ENCODE assay signal across 11 cellular contexts in genomic region chrX:130083656-130084382, GRCh38. TPM values are rescaled to one million over a fixed set of nuclear protein-coding genes. Genes with fewer than 3 reads are reported as not detected.
DNase-seq lines count a peak whose midpoint lies in the region; ATAC-seq and TF ChIP-seq lines count a peak whose summit lies in the region.
"Had no signal": no experiment of that assay in that cellular context is flagged by ENCODE, and none has a peak within 500 bp of the region (broad histone marks: within the 10 kb centered on the region; RNA-seq: fewer than 3 reads in every experiment).

No MANE protein-coding gene starts in this region.

- peak; percentile 31 for ATAC-seq in GM19351 (IDR thresholded peaks at IDR 0.05; ENCODE audit: unreplicated experiment)
- no peak for ATAC-seq in activated naive CD8-positive, alpha-beta T cell treated with anti-CD3 and anti-CD28 coated beads, Interleukin-2, amount 50 U/mL, for 24 hours

- H3K4me1 Mint-ChIP-seq in IgD-negative memory B cell: peaks cover 51 to 57% (median 56%) of the 10 kb centered on the region in 3 donors
- H3K4me1 Mint-ChIP-seq in activated naive CD8-positive, alpha-beta T cell treated with anti-CD3 and anti-CD28 coated beads, Interleukin-2, amount 50 U/mL, for 24 hours: peaks cover 71% of the 10 kb centered on the region

- TF ChIP-seq EP300 in ovary (IDR thresholded peaks at IDR 0.05): no peak

- H4K20me1 ChIP-seq in BLaER1 treated with 17β-estradiol and CSF1 and Interleukin-3, amounts not matched to agents 10 nM and 100 nM: peaks cover 36 to 97% (median 77%) of the 10 kb centered on the region in 11 experiments; a peak in 19 of 22 replicates

- no peaks in the 10 kb centered on the region for H3K36me3 Mint-ChIP-seq in IgD-negative memory B cell
- H3K36me3 Mint-ChIP-seq in activated naive CD8-positive, alpha-beta T cell treated with anti-CD3 and anti-CD28 coated beads, Interleukin-2, amount 50 U/mL, for 24 hours (ENCODE audit: low read depth): peaks cover 3% of the 10 kb centered on the region

- peak overlapping the region in 10 of 11 experiments; percentile 58 to 84 (median 75); a peak in 16 of 22 replicates for H3K27ac ChIP-seq in BLaER1 treated with 17β-estradiol and CSF1 and Interleukin-3, amounts not matched to agents 10 nM and 100 nM
- H3K27ac ChIP-seq in ovary: peak overlapping the region in 1 of 2 donors; percentile 64
- H3K27ac ChIP-seq: pancreas, thoracic aorta had no signal

- no peak for DNase-seq in activated naive CD8-positive, alpha-beta T cell treated with anti-CD3 and anti-CD28 coated beads, Interleukin-2, amount 50 U/mL, for 24 hours
- DNase-seq in putamen (ENCODE audit: low spot score) (no peak), NCI-H2171 treated with DMSO at 0.1 percent for 48 hours (lab: John Stamatoyannopoulos, UW) (no peak), ovary (no peak), dedifferentiated amniotic fluid mesenchymal stem cell (ENCODE audit: extremely low spot score) (no peak)
- DNase-seq: DMS79 treated with DMSO at 0.1 percent for 48 hours, pancreas had no signal

- peak overlapping the region; percentile 79 to 93 (median 86) for H3K4me3 Mint-ChIP-seq in IgD-negative memory B cell
- peak overlapping the region; percentile 63 for H3K4me3 Mint-ChIP-seq in activated naive CD8-positive, alpha-beta T cell treated with anti-CD3 and anti-CD28 coated beads, Interleukin-2, amount 50 U/mL, for 24 hours

- H3K9me3 ChIP-seq in BLaER1 treated with 17β-estradiol and CSF1 and Interleukin-3, amounts not matched to agents 10 nM and 100 nM (replicated peaks in 1 of 11): no peaks in the 10 kb centered on the region
- H3K9me3 ChIP-seq in ovary: no peaks in the 10 kb centered on the region
- H3K9me3 ChIP-seq: pancreas, thoracic aorta had no signal

- H3K9ac ChIP-seq in BLaER1 treated with 17β-estradiol and CSF1 and Interleukin-3, amounts not matched to agents 10 nM and 100 nM: peak overlapping the region in 10 of 11 experiments; percentile 43 to 76 (median 61); a peak in 16 of 22 replicates

- peak overlapping the region; percentile 78 to 95 (median 88) for H3K4me2 ChIP-seq in BLaER1 treated with 17β-estradiol and CSF1 and Interleukin-3, amounts not matched to agents 10 nM and 100 nM

- peaks cover 6% of the 10 kb centered on the region for H3K27me3 Mint-ChIP-seq in IgD-negative memory B cell
- H3K27me3 Mint-ChIP-seq in activated naive CD8-positive, alpha-beta T cell treated with anti-CD3 and anti-CD28 coated beads, Interleukin-2, amount 50 U/mL, for 24 hours: no peaks in the 10 kb centered on the region

- peaks cover 0 to 18% (median 0%) of the 10 kb centered on the region in 11 experiments; a peak in 7 of 22 replicates for H3K36me3 ChIP-seq in BLaER1 treated with 17β-estradiol and CSF1 and Interleukin-3, amounts not matched to agents 10 nM and 100 nM
- no peaks in the 10 kb centered on the region for H3K36me3 ChIP-seq in ovary
- H3K36me3 ChIP-seq: pancreas, thoracic aorta had no signal

- intact Hi-C loops in ovary (cut with DNase I): loop anchor here (5.0 to 10.0 kb wide), 3 partner anchors 88 to 108 kb away; partner anchors contain the start of gene RAB33A (in 3 of the 4)

- 76 to 85% (median 79%) methylated on average over 15 of the region's 15 CpGs for WGBS in ovary, 3 donors

- no peak for TF ChIP-seq CTCF in ovary (IDR thresholded peaks at IDR 0.05)

- H3K9me3 Mint-ChIP-seq in IgD-negative memory B cell: peaks cover 0 to 2% (median 0%) of the 10 kb centered on the region in 3 donors
- no peaks in the 10 kb centered on the region for H3K9me3 Mint-ChIP-seq in activated naive CD8-positive, alpha-beta T cell treated with anti-CD3 and anti-CD28 coated beads, Interleukin-2, amount 50 U/mL, for 24 hours

- H3K4me1 ChIP-seq in BLaER1 treated with 17β-estradiol and CSF1 and Interleukin-3, amounts not matched to agents 10 nM and 100 nM: peaks cover 78 to 88% (median 85%) of the 10 kb centered on the region in 10 experiments
- H3K4me1 ChIP-seq in ovary (ENCODE audit: insufficient read depth): peaks cover 6% of the 10 kb centered on the region
- H3K4me1 ChIP-seq: pancreas had no signal

- peak overlapping the region; percentile 73 to 95 (median 90) for H3K27ac Mint-ChIP-seq in IgD-negative memory B cell
- peak overlapping the region; percentile 79 for H3K27ac Mint-ChIP-seq in activated naive CD8-positive, alpha-beta T cell treated with anti-CD3 and anti-CD28 coated beads, Interleukin-2, amount 50 U/mL, for 24 hours

- peaks cover 96 to 100% (median 100%) of the 10 kb centered on the region in 11 experiments for H3K27me3 ChIP-seq in BLaER1 treated with 17β-estradiol and CSF1 and Interleukin-3, amounts not matched to agents 10 nM and 100 nM
- no peaks in the 10 kb centered on the region for H3K27me3 ChIP-seq in ovary
- H3K27me3 ChIP-seq: pancreas had no signal

- no peak for TF ChIP-seq POLR2A in ovary (IDR thresholded peaks at IDR 0.05)

- peak overlapping the region in 5 of 10 experiments; percentile 0 to 65 (median 51); a peak in 7 of 20 replicates for H3K4me3 ChIP-seq in BLaER1 treated with 17β-estradiol and CSF1 and Interleukin-3, amounts not matched to agents 10 nM and 100 nM
- H3K4me3 ChIP-seq in ovary: no peak overlapping the region
- H3K4me3 ChIP-seq: pancreas, thoracic aorta had no signal

RNA-seq across cellular contexts. Expression of gene ELF4, which starts 26.5 kb away (rescaled TPM):
- 15.6 TPM for polyA plus RNA-seq in IgD-negative memory B cell
- total RNA-seq in ovary: 10 to 100 TPM in 6 of 7 donors, 1 to 10 TPM in 1; 9.3 to 24.2 (median 20.2) TPM
- 10 to 100 TPM; 13.0 to 25.6 TPM for polyA plus RNA-seq in ovary
